22 cellular contexts compared by ENCODE assay signal in the genomic region with DNA sequence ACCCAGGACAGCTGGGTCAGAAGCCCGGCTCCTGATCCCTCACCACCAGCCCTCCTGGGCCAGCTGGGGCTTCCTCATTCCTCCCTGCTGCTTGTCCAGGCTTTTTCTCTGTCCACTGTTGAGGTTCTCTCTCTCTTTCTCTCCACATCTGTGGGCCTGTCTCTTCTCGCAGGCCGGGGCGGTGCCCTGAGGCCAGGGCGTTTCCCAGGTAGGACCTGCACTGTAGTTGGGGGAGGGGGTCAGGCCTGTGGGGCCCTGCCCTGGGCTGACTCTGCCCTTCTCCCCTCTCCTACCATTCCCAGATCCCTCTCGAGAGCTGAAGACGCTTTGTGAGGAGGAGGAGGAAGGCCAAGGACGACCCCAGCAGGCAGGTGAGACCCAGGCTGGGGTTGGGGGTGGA. TPM values are rescaled to one million over a fixed set of nuclear protein-coding genes. Genes with fewer than 3 reads are reported as not detected.
DNase-seq lines count a peak whose midpoint lies in the region; ATAC-seq, FAIRE-seq and TF ChIP-seq lines count a peak whose summit lies in the region.
"Had no signal": no experiment of that assay in that cellular context is flagged by ENCODE, and none has a peak within 500 bp of the region (broad histone marks: within the 10 kb centered on the region; RNA-seq: fewer than 3 reads in every experiment).

No MANE protein-coding gene starts in this region.

- TF ChIP-seq CTCF in natural killer cell (IDR thresholded peaks at IDR 0.05) (no peak), K562 (IDR thresholded peaks at IDR 0.05 in 2 of 3, conservative IDR thresholded peaks at IDR 0.05 in 1 of 3; ENCODE audit: insufficient read depth in 2 of 3, low read depth in 1 of 3, low read length in 3 of 3) (no peak), sigmoid colon (IDR thresholded peaks at IDR 0.05) (no peak), tibial artery (IDR thresholded peaks at IDR 0.05) (no peak)

- H3K9me3 Mint-ChIP-seq in natural killer cell treated with Interleukin-12 subunit alpha and Interleukin-12 subunit beta and Interleukin-15 and Interleukin-18, amount 100 ng/mL, for 72 hours, result no peaks in the 10 kb centered on the region
- no peaks in the 10 kb centered on the region for H3K9me3 Mint-ChIP-seq in natural killer cell
- H3K9me3 Mint-ChIP-seq in activated naive CD4-positive, alpha-beta T cell treated with anti-CD3 and anti-CD28 coated beads, Interleukin-2, amount 50 U/mL, for 72 hours, result no peaks in the 10 kb centered on the region
- H3K9me3 Mint-ChIP-seq: HFFc6 had no signal

- H3K27me3 Mint-ChIP-seq in natural killer cell treated with Interleukin-12 subunit alpha and Interleukin-12 subunit beta and Interleukin-15 and Interleukin-18, amount 100 ng/mL, for 72 hours, result no peaks in the 10 kb centered on the region
- H3K27me3 Mint-ChIP-seq in natural killer cell (ENCODE audit: low read depth in 2 of 2), result no peaks in the 10 kb centered on the region

- H3K9me1 ChIP-seq in K562 (ENCODE audit: control insufficient read depth, insufficient read depth, low read length), result no peaks in the 10 kb centered on the region

- peaks cover 24 to 80% of the 10 kb centered on the region in 2 experiments for H3K4me1 ChIP-seq in K562 (replicated peaks in 1 of 2; ENCODE audit: control insufficient read depth in 2 of 2, insufficient read depth in 2 of 2, low read length in 2 of 2)
- H3K4me1 ChIP-seq in sigmoid colon, result peaks cover 0 to 66% (median 48%) of the 10 kb centered on the region in 4 donors
- H3K4me1 ChIP-seq in tibial artery, result peaks cover 0 to 41% (median 27%) of the 10 kb centered on the region in 4 donors

- H3K4me2 ChIP-seq in K562 (ENCODE audit: insufficient read depth, low read length), result no peak overlapping the region

- TF ChIP-seq EP300 in K562 (IDR thresholded peaks at IDR 0.05; ENCODE audit: low read length) (no peak), sigmoid colon (IDR thresholded peaks at IDR 0.05) (no peak)

- H3K4me3 ChIP-seq in K562 (no peak overlapping the region), sigmoid colon (no peak overlapping the region), tibial artery (no peak overlapping the region)
- H3K4me3 ChIP-seq: SJSA1 had no signal

- H3K9me3 ChIP-seq in K562 (replicated peaks; ENCODE audit: control insufficient read depth, insufficient read depth, low read depth, low read length) (no peaks in the 10 kb centered on the region), sigmoid colon (no peaks in the 10 kb centered on the region), tibial artery (no peaks in the 10 kb centered on the region)
- H3K9me3 ChIP-seq: SJSA1 had no signal

- H3K27ac ChIP-seq in K562 (ENCODE audit: extremely low read depth, low read depth, low read length) (no peak overlapping the region), sigmoid colon (peak overlapping the region; percentile 64 to 98 (median 86)), tibial artery (peak overlapping the region; percentile 57 to 98)
- H3K27ac ChIP-seq: SJSA1 had no signal

- H3K27me3 ChIP-seq in K562 (ENCODE audit: control insufficient read depth in 2 of 2, insufficient read depth in 2 of 2, low read length in 2 of 2) (no peaks in the 10 kb centered on the region), sigmoid colon (no peaks in the 10 kb centered on the region), tibial artery (no peaks in the 10 kb centered on the region)
- H3K27me3 ChIP-seq: SJSA1 had no signal

- TF ChIP-seq POLR2A in K562 (conservative IDR thresholded peaks at IDR 0.05), result no peak
- TF ChIP-seq POLR2A in sigmoid colon (IDR thresholded peaks at IDR 0.05), result no peak

- DNase-seq in natural killer cell treated with Interleukin-12 subunit alpha and Interleukin-12 subunit beta and Interleukin-15 and Interleukin-18, amount 100 ng/mL, for 72 hours (ENCODE audit: low spot score), result no peak
- DNase-seq in natural killer cell, result no peak
- no peak for DNase-seq in K562 (ENCODE audit: extremely low read depth in 1 of 4, low spot score in 3 of 4)
- DNase-seq in sigmoid colon, result no peak
- no peak for DNase-seq in tibial artery
- DNase-seq in AML-193 (lab: John Stamatoyannopoulos, UW), result no peak
- no peak for DNase-seq in G401 (ENCODE audit: low spot score)
- DNase-seq in activated naive CD4-positive, alpha-beta T cell treated with anti-CD3 and anti-CD28 coated beads, Interleukin-2, amount 50 U/mL, for 72 hours (ENCODE audit: low spot score in 2 of 2), result no peak
- DNase-seq: DMS153, GF-D8, HFFc6, NCI-H1105, NCI-H1694, NCI-H2107, NCI-H2227 treated with DMSO at 0.1 percent for 48 hours, NCI-H524, NCI-H82 had no signal

- H2AFZ ChIP-seq in K562 (ENCODE audit: low read depth, low read length), result no peak overlapping the region

- H3K4me3 Mint-ChIP-seq in natural killer cell treated with Interleukin-12 subunit alpha and Interleukin-12 subunit beta and Interleukin-15 and Interleukin-18, amount 100 ng/mL, for 72 hours, result no peak overlapping the region
- H3K4me3 Mint-ChIP-seq in natural killer cell, result no peak overlapping the region
- H3K4me3 Mint-ChIP-seq: CD14-positive monocyte, HFFc6 had no signal

- H3K79me2 ChIP-seq in K562 (ENCODE audit: control insufficient read depth, insufficient read depth, low read length), result peaks cover 30% of the 10 kb centered on the region

- POLR2A ChIA-PET in K562 (lab: Yijun Ruan, JAX), result interaction anchor here (0.9 kb wide), 1 partner anchor 193 kb away, joined by 3 read pairs; no protein-coding TSS in a partner anchor

- in situ Hi-C loops in K562 (cut with MboI), result no loop called here
- in situ Hi-C loops in G401 (cut with HindIII; ENCODE audit: low sequenced_read_pairs), result no loop called here

- H3K27ac Mint-ChIP-seq in natural killer cell treated with Interleukin-12 subunit alpha and Interleukin-12 subunit beta and Interleukin-15 and Interleukin-18, amount 100 ng/mL, for 72 hours, result peak overlapping the region; percentile 43 to 54
- H3K27ac Mint-ChIP-seq in natural killer cell, result peak overlapping the region in 1 of 2 donors; percentile 30
- H3K27ac Mint-ChIP-seq in activated naive CD4-positive, alpha-beta T cell treated with anti-CD3 and anti-CD28 coated beads, Interleukin-2, amount 50 U/mL, for 72 hours, result no peak overlapping the region
- H3K27ac Mint-ChIP-seq: HFFc6 had no signal

- no TSS peak for BruUV-seq in K562 (replicated peaks; lab: Mats Ljungman, UMichigan)

- CTCF ChIA-PET in K562 (lab: Yijun Ruan, JAX; ENCODE audit: low intra/inter-chr PET ratio), result no interaction called here

- intact Hi-C loops in natural killer cell (cut with micrococcal nuclease) (loop anchor here (10.0 kb wide), 1 partner anchor 216 kb away; no protein-coding TSS in a partner anchor), K562 (cut with micrococcal nuclease) (no loop called here), sigmoid colon (cut with DNase I) (no loop called here), tibial artery (cut with DNase I; ENCODE audit: low total_unique reads) (no loop called here)

- peaks cover 68% of the 10 kb centered on the region; the same call in 2 of the 3 replicates for H3K36me3 ChIP-seq in K562 (ENCODE audit: control insufficient read depth, insufficient read depth, low read length)
- H3K36me3 ChIP-seq in sigmoid colon, result peaks cover 42 to 77% (median 50%) of the 10 kb centered on the region in 4 donors
- H3K36me3 ChIP-seq in tibial artery, result peaks cover 56 to 70% (median 69%) of the 10 kb centered on the region in 3 donors

- WGBS in K562 (ENCODE audit: insufficient coverage, low coverage, missing lambda C conversion rate), result 100% methylated on average over 1 of the region's 8 CpGs
- 94 to 95% methylated on average over 8 of the region's 8 CpGs for WGBS in sigmoid colon, 2 donors

- FAIRE-seq in K562 (lab: Jason Lieb, UNC), result no peak
- FAIRE-seq: H54 had no signal

- no peak for TF ChIP-seq RAD21 in K562 (CRISPR knock-in tag; conservative IDR thresholded peaks at IDR 0.05 in 1 of 2, IDR thresholded peaks at IDR 0.05 in 1 of 2)

- H4K20me1 ChIP-seq in K562 (replicated peaks; ENCODE audit: control insufficient read depth, insufficient read depth, low read length), result no peaks in the 10 kb centered on the region

- ATAC-seq in natural killer cell treated with Interleukin-12 subunit alpha and Interleukin-12 subunit beta and Interleukin-15 and Interleukin-18, amount 100 ng/mL, for 72 hours, result no peak
- ATAC-seq in natural killer cell (no peak), K562 (no peak)
- ATAC-seq in activated naive CD4-positive, alpha-beta T cell treated with anti-CD3 and anti-CD28 coated beads, Interleukin-2, amount 50 U/mL, for 72 hours, result no peak
- ATAC-seq: Panc1 had no signal

- H3K36me3 Mint-ChIP-seq in natural killer cell treated with Interleukin-12 subunit alpha and Interleukin-12 subunit beta and Interleukin-15 and Interleukin-18, amount 100 ng/mL, for 72 hours, result no peaks in the 10 kb centered on the region
- H3K36me3 Mint-ChIP-seq in natural killer cell, result no peaks in the 10 kb centered on the region
- H3K36me3 Mint-ChIP-seq in activated naive CD4-positive, alpha-beta T cell treated with anti-CD3 and anti-CD28 coated beads, Interleukin-2, amount 50 U/mL, for 72 hours, result peaks cover 8 to 29% of the 10 kb centered on the region in 2 donors

- H3K9ac ChIP-seq in K562 (ENCODE audit: insufficient read depth in 1 of 2, low read depth in 2 of 2, low read length in 2 of 2), result peak overlapping the region in 1 of 2 experiments; percentile 71; a peak in 2 of 4 replicates

- H3K4me1 Mint-ChIP-seq in natural killer cell treated with Interleukin-12 subunit alpha and Interleukin-12 subunit beta and Interleukin-15 and Interleukin-18, amount 100 ng/mL, for 72 hours (ENCODE audit: low read depth in 2 of 2), result peaks cover 30 to 47% of the 10 kb centered on the region in 2 donors
- H3K4me1 Mint-ChIP-seq in natural killer cell, result peaks cover 24 to 57% of the 10 kb centered on the region in 2 donors

RNA-seq across cellular contexts. Expression of a gene that starts 4.9 kb away (rescaled TPM):
- total RNA-seq in natural killer cell treated with Interleukin-12 subunit alpha and Interleukin-12 subunit beta and Interleukin-15 and Interleukin-18, amount 100 ng/mL, for 72 hours, result 100 to 1,000 TPM; 156 to 188 TPM
- total RNA-seq in natural killer cell, result 100 to 1,000 TPM; 129 to 137 (median 135) TPM
- total RNA-seq in K562 (2011; cell fraction: chromatin; rRNA removed; ENCODE audit: low replicate concordance), result 131 and 234 TPM in 2 replicates
- total RNA-seq in K562 (2011; cell fraction: nucleolus; rRNA removed), result 106 and 109 TPM in 2 replicates
- 106 and 124 TPM in 2 replicates for total RNA-seq in K562 (2011; cell fraction: nucleoplasm; rRNA removed)
- total RNA-seq in K562 (2014; rRNA removed), result 80.6 and 98.7 TPM in 2 replicates
- total RNA-seq in K562 (2014; rRNA removed; fragmentation: Illumina TruSeq; extraction: Trizol), result 24.2 and 28.8 TPM in 2 replicates
- 26.3 and 29.2 TPM in 2 replicates for total RNA-seq in K562 (2015; rRNA removed; fragmentation: Illumina TruSeq; extraction: Trizol)
- 60.9 and 87.1 TPM in 2 replicates for total RNA-seq in K562 (2021)
- polyA plus RNA-seq in K562 (2011; rRNA removed), result 19.2 and 29.8 TPM in 2 replicates
- polyA plus RNA-seq in K562 (2011; cell fraction: cytosol; rRNA removed), result 22.0 and 75.3 TPM in 2 replicates
- polyA plus RNA-seq in K562 (2011; cell fraction: nucleus; rRNA removed), result 63.0 and 156 TPM in 2 replicates
- polyA plus RNA-seq in K562 (2012), result 47.0 and 62.8 TPM in 2 replicates
- 36.9 and 50.9 TPM in 2 replicates for polyA plus RNA-seq in K562 (2014; fragmentation: Illumina TruSeq; extraction: Trizol)
- polyA plus RNA-seq in K562 (2014; fragmentation: Nextera tagmentation; extraction: Ambion mirVana), result under 1 TPM; 0.03 to 0.38 TPM
- 56.4 and 61.3 TPM in 2 replicates for polyA plus RNA-seq in K562 (2014; rRNA removed)
- polyA minus RNA-seq in K562 (2011; rRNA and poly(A)+ RNA removed), result 15.6 and 21.1 TPM in 2 replicates
- polyA minus RNA-seq in K562 (2011; cell fraction: cytosol; rRNA and poly(A)+ RNA removed), result 50.6 and 59.1 TPM in 2 replicates
- polyA minus RNA-seq in K562 (2011; cell fraction: nucleus; rRNA and poly(A)+ RNA removed), result 17.2 and 21.5 TPM in 2 replicates
- total RNA-seq in sigmoid colon, result 100 to 1,000 TPM; 148 to 366 (median 194) TPM
- 10 to 100 TPM; 31.2 to 71.2 (median 71.2) TPM for polyA plus RNA-seq in sigmoid colon
- total RNA-seq in G401 (2014; rRNA removed; shearing (Covaris generic)), result 8.7 and 16.5 TPM in 2 replicates
- 100 to 1,000 TPM; 101 to 144 TPM for total RNA-seq in activated naive CD4-positive, alpha-beta T cell treated with anti-CD3 and anti-CD28 coated beads, Interleukin-2, amount 50 U/mL, for 72 hours

RNA-seq across cellular contexts. Expression of a gene that starts 8.4 kb away (rescaled TPM):
- total RNA-seq in natural killer cell treated with Interleukin-12 subunit alpha and Interleukin-12 subunit beta and Interleukin-15 and Interleukin-18, amount 100 ng/mL, for 72 hours, result 10 to 100 TPM; 38.0 to 71.5 TPM
- total RNA-seq in natural killer cell, result 10 to 100 TPM; 41.4 to 52.4 (median 44.6) TPM
- 6.1 and 32.6 TPM in 2 replicates for total RNA-seq in K562 (2011; cell fraction: chromatin; rRNA removed; ENCODE audit: low replicate concordance)
- total RNA-seq in K562 (2011; cell fraction: nucleolus; rRNA removed), result 30.5 and 31.9 TPM in 2 replicates
- total RNA-seq in K562 (2011; cell fraction: nucleoplasm; rRNA removed), result 14.4 and 16.7 TPM in 2 replicates
- total RNA-seq in K562 (2014; rRNA removed), result 26.1 and 36.0 TPM in 2 replicates
- total RNA-seq in K562 (2014; rRNA removed; fragmentation: Illumina TruSeq; extraction: Trizol), result 3.2 and 4.2 TPM in 2 replicates
- total RNA-seq in K562 (2015; rRNA removed; fragmentation: Illumina TruSeq; extraction: Trizol), result 12.3 and 12.6 TPM in 2 replicates
- 24.2 and 26.9 TPM in 2 replicates for total RNA-seq in K562 (2021)
- 9.7 and 12.3 TPM in 2 replicates for polyA plus RNA-seq in K562 (2011; rRNA removed)
- polyA plus RNA-seq in K562 (2011; cell fraction: cytosol; rRNA removed), result 21.6 and 65.1 TPM in 2 replicates
- polyA plus RNA-seq in K562 (2011; cell fraction: nucleus; rRNA removed), result 29.6 and 55.3 TPM in 2 replicates
- polyA plus RNA-seq in K562 (2012), result 17.8 and 26.2 TPM in 2 replicates
- polyA plus RNA-seq in K562 (2014; fragmentation: Illumina TruSeq; extraction: Trizol), result 11.9 and 21.9 TPM in 2 replicates
- polyA plus RNA-seq in K562 (2014; fragmentation: Nextera tagmentation; extraction: Ambion mirVana), result under 1 TPM; 0.32 to 0.83 TPM
- 27.6 and 33.4 TPM in 2 replicates for polyA plus RNA-seq in K562 (2014; rRNA removed)
- 2.2 and 3.2 TPM in 2 replicates for polyA minus RNA-seq in K562 (2011; rRNA and poly(A)+ RNA removed)
- polyA minus RNA-seq in K562 (2011; cell fraction: cytosol; rRNA and poly(A)+ RNA removed), result 7.2 and 7.9 TPM in 2 replicates
- 22.2 and 25.9 TPM in 2 replicates for polyA minus RNA-seq in K562 (2011; cell fraction: nucleus; rRNA and poly(A)+ RNA removed)
- total RNA-seq in sigmoid colon, result 10 to 100 TPM; 61.2 to 96.7 (median 91.6) TPM
- polyA plus RNA-seq in sigmoid colon, result 10 to 100 TPM; 34.0 to 63.3 (median 38.4) TPM
- 28.1 and 58.6 TPM in 2 replicates for total RNA-seq in G401 (2014; rRNA removed; shearing (Covaris generic))
- total RNA-seq in activated naive CD4-positive, alpha-beta T cell treated with anti-CD3 and anti-CD28 coated beads, Interleukin-2, amount 50 U/mL, for 72 hours, result 10 to 100 TPM; 32.6 to 47.1 TPM

RNA-seq across cellular contexts. Expression of a gene that starts 10.5 kb away (rescaled TPM):
- 10 to 100 TPM; 55.8 to 89.3 TPM for total RNA-seq in natural killer cell treated with Interleukin-12 subunit alpha and Interleukin-12 subunit beta and Interleukin-15 and Interleukin-18, amount 100 ng/mL, for 72 hours
- total RNA-seq in natural killer cell (10 to 100 TPM; 40.9 to 64.1 (median 60.0) TPM), K562 (2014; rRNA removed) (129 and 153 TPM in 2 replicates), K562 (2014; rRNA removed; fragmentation: Illumina TruSeq; extraction: Trizol) (8.5 and 13.4 TPM in 2 replicates), K562 (2015; rRNA removed; fragmentation: Illumina TruSeq; extraction: Trizol) (60.4 and 61.8 TPM in 2 replicates), K562 (2021) (106 and 114 TPM in 2 replicates), sigmoid colon (10 to 100 TPM; 24.9 to 61.0 (median 58.5) TPM)
- 16.9 and 90.0 TPM in 2 replicates for total RNA-seq in K562 (2011; cell fraction: chromatin; rRNA removed; ENCODE audit: low replicate concordance)
- total RNA-seq in K562 (2011; cell fraction: nucleolus; rRNA removed), result 98.3 and 115 TPM in 2 replicates
- total RNA-seq in K562 (2011; cell fraction: nucleoplasm; rRNA removed), result 36.5 and 47.7 TPM in 2 replicates
- polyA plus RNA-seq in K562 (2011; rRNA removed) (40.4 and 51.9 TPM in 2 replicates), K562 (2014; fragmentation: Illumina TruSeq; extraction: Trizol) (16.6 and 77.3 TPM in 2 replicates), K562 (2014; fragmentation: Nextera tagmentation; extraction: Ambion mirVana) (10 to 100 TPM; 35.6 to 66.3 TPM), K562 (2014; rRNA removed) (123 and 130 TPM in 2 replicates), sigmoid colon (10 to 100 TPM; 30.7 to 52.6 (median 36.6) TPM)
- 70.6 and 201 TPM in 2 replicates for polyA plus RNA-seq in K562 (2011; cell fraction: cytosol; rRNA removed)
- polyA plus RNA-seq in K562 (2011; cell fraction: nucleus; rRNA removed), result 69.6 and 90.0 TPM in 2 replicates
- 75.0 and 123 TPM in 2 replicates for polyA plus RNA-seq in K562 (2012)
- 7.4 TPM in 2 replicates for polyA minus RNA-seq in K562 (2011; rRNA and poly(A)+ RNA removed)
- 22.4 and 23.0 TPM in 2 replicates for polyA minus RNA-seq in K562 (2011; cell fraction: cytosol; rRNA and poly(A)+ RNA removed)
- polyA minus RNA-seq in K562 (2011; cell fraction: nucleus; rRNA and poly(A)+ RNA removed), result 61.0 and 62.0 TPM in 2 replicates
- 72.3 and 72.7 TPM in 2 replicates for total RNA-seq in G401 (2014; rRNA removed; shearing (Covaris generic))
- total RNA-seq in activated naive CD4-positive, alpha-beta T cell treated with anti-CD3 and anti-CD28 coated beads, Interleukin-2, amount 50 U/mL, for 72 hours, result 10 to 100 TPM; 35.9 to 44.3 TPM

RNA-seq across cellular contexts. Expression of a gene that starts 14.8 kb away (rescaled TPM):
- 1 to 10 TPM; 2.3 to 2.8 TPM for total RNA-seq in natural killer cell treated with Interleukin-12 subunit alpha and Interleukin-12 subunit beta and Interleukin-15 and Interleukin-18, amount 100 ng/mL, for 72 hours
- 10 to 100 TPM in 1 of 3 donors, 1 to 10 TPM in 2; 6.3 to 11.2 (median 7.1) TPM for total RNA-seq in natural killer cell
- total RNA-seq in K562 (2011; cell fraction: chromatin; rRNA removed; ENCODE audit: low replicate concordance), result 0.33 and 1.00 TPM in 2 replicates
- 0.26 TPM in 1 of 2 replicates, not detected in the other for total RNA-seq in K562 (2011; cell fraction: nucleolus; rRNA removed)
- 0.29 TPM in 1 of 2 replicates, not detected in the other for total RNA-seq in K562 (2011; cell fraction: nucleoplasm; rRNA removed)
- not detected in 2 replicates for total RNA-seq in K562 (2014; rRNA removed)
- not detected in 2 replicates for total RNA-seq in K562 (2014; rRNA removed; fragmentation: Illumina TruSeq; extraction: Trizol)
- not detected in 2 replicates for total RNA-seq in K562 (2015; rRNA removed; fragmentation: Illumina TruSeq; extraction: Trizol)
- total RNA-seq in K562 (2021), result 0.40 TPM in 1 of 2 replicates, not detected in the other
- polyA plus RNA-seq in K562 (2011; rRNA removed), result not detected in 2 replicates
- polyA plus RNA-seq in K562 (2011; cell fraction: cytosol; rRNA removed), result 0.28 TPM in 1 of 2 replicates, not detected in the other
- polyA plus RNA-seq in K562 (2011; cell fraction: nucleus; rRNA removed), result not detected in 2 replicates
- polyA plus RNA-seq in K562 (2012), result 0.39 and 0.58 TPM in 2 replicates
- not detected in 2 replicates for polyA plus RNA-seq in K562 (2014; fragmentation: Illumina TruSeq; extraction: Trizol)
- not detected for polyA plus RNA-seq in K562 (2014; fragmentation: Nextera tagmentation; extraction: Ambion mirVana)
- polyA plus RNA-seq in K562 (2014; rRNA removed), result 0.07 TPM in 1 of 2 replicates, not detected in the other
- polyA minus RNA-seq in K562 (2011; rRNA and poly(A)+ RNA removed), result not detected in 2 replicates
- not detected in 2 replicates for polyA minus RNA-seq in K562 (2011; cell fraction: cytosol; rRNA and poly(A)+ RNA removed)
- 0.27 TPM in 1 of 2 replicates, not detected in the other for polyA minus RNA-seq in K562 (2011; cell fraction: nucleus; rRNA and poly(A)+ RNA removed)
- under 1 TPM in 2 of 4 donors, not detected in 2; 0.54 to 0.71 TPM for total RNA-seq in sigmoid colon
- polyA plus RNA-seq in sigmoid colon, result 1 to 10 TPM in 1 of 3 donors, not detected in 2; 1.4 TPM
- total RNA-seq in G401 (2014; rRNA removed; shearing (Covaris generic)), result 0.12 TPM in 1 of 2 replicates, not detected in the other
- total RNA-seq in activated naive CD4-positive, alpha-beta T cell treated with anti-CD3 and anti-CD28 coated beads, Interleukin-2, amount 50 U/mL, for 72 hours, result under 1 TPM; 0.66 to 0.74 TPM
- total RNA-seq: Daoy had no signal
- polyA plus RNA-seq: CD14-positive monocyte had no signal

RNA-seq across cellular contexts. Expression of a gene that starts 22.6 kb away (rescaled TPM):
- 10 to 100 TPM; 42.3 to 60.2 TPM for total RNA-seq in natural killer cell treated with Interleukin-12 subunit alpha and Interleukin-12 subunit beta and Interleukin-15 and Interleukin-18, amount 100 ng/mL, for 72 hours
- total RNA-seq in natural killer cell (100 to 1,000 TPM; 121 to 155 (median 140) TPM), K562 (2014; rRNA removed) (15.0 and 19.3 TPM in 2 replicates), K562 (2014; rRNA removed; fragmentation: Illumina TruSeq; extraction: Trizol) (1.3 and 1.7 TPM in 2 replicates), K562 (2015; rRNA removed; fragmentation: Illumina TruSeq; extraction: Trizol) (3.8 and 4.4 TPM in 2 replicates), K562 (2021) (17.1 and 18.8 TPM in 2 replicates), sigmoid colon (100 to 1,000 TPM in 2 of 4 donors, 10 to 100 TPM in 2; 79.6 to 268 (median 117) TPM)
- total RNA-seq in K562 (2011; cell fraction: chromatin; rRNA removed; ENCODE audit: low replicate concordance), result 78.9 and 182 TPM in 2 replicates
- 71.7 and 81.2 TPM in 2 replicates for total RNA-seq in K562 (2011; cell fraction: nucleolus; rRNA removed)
- total RNA-seq in K562 (2011; cell fraction: nucleoplasm; rRNA removed), result 77.2 and 120 TPM in 2 replicates
- polyA plus RNA-seq in K562 (2011; rRNA removed) (7.4 and 17.0 TPM in 2 replicates), K562 (2014; fragmentation: Illumina TruSeq; extraction: Trizol) (4.8 and 6.9 TPM in 2 replicates), K562 (2014; fragmentation: Nextera tagmentation; extraction: Ambion mirVana) (under 1 TPM; 0.06 to 0.14 TPM), K562 (2014; rRNA removed) (14.6 and 20.5 TPM in 2 replicates), sigmoid colon (10 to 100 TPM in 1 of 3 donors, 1 to 10 TPM in 2; 3.9 to 34.0 (median 9.6) TPM)
- 13.4 and 20.3 TPM in 2 replicates for polyA plus RNA-seq in K562 (2011; cell fraction: cytosol; rRNA removed)
- polyA plus RNA-seq in K562 (2011; cell fraction: nucleus; rRNA removed), result 102 and 163 TPM in 2 replicates
- polyA plus RNA-seq in K562 (2012), result 19.2 and 25.7 TPM in 2 replicates
- polyA minus RNA-seq in K562 (2011; rRNA and poly(A)+ RNA removed), result 6.4 and 7.8 TPM in 2 replicates
- 7.6 and 12.6 TPM in 2 replicates for polyA minus RNA-seq in K562 (2011; cell fraction: cytosol; rRNA and poly(A)+ RNA removed)
- 18.2 and 23.1 TPM in 2 replicates for polyA minus RNA-seq in K562 (2011; cell fraction: nucleus; rRNA and poly(A)+ RNA removed)
- 32.5 and 53.2 TPM in 2 replicates for total RNA-seq in G401 (2014; rRNA removed; shearing (Covaris generic))
- total RNA-seq in activated naive CD4-positive, alpha-beta T cell treated with anti-CD3 and anti-CD28 coated beads, Interleukin-2, amount 50 U/mL, for 72 hours, result 10 to 100 TPM; 66.6 to 90.4 TPM

Comparison
In these comparisons a context has a peak if more than half of its experiments do, and no peak if none do; other contexts are left out.
1. H3K27ac Mint-ChIP-seq: peak in natural killer cell treated with Interleukin-12 subunit alpha and Interleukin-12 subunit beta and Interleukin-15 and Interleukin-18, amount 100 ng/mL, for 72 hours (2 of 2); none in activated naive CD4-positive, alpha-beta T cell treated with anti-CD3 and anti-CD28 coated beads, Interleukin-2, amount 50 U/mL, for 72 hours (0 of 2).